ENCODE assay signal across 8 cellular contexts in the genomic region with DNA sequence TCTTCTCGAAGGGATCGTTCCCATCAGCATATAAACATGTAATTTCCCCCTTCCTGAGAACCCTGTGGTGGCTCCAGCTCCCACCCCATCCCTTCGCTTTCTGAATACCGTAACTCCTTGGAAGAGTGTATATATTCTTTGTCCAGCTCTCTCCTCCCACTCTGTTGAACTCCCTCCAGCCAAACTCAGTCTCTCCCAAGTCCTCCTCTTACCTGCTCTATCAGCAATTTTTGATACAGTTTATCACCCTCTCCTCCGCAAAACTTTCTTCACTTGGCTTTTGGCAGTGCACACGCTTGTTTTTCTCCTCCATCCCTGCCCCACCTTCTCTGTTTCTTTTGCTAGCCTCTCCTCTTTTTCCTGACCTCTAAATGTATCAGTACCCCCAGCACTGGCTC.
DNase-seq lines count a peak whose midpoint lies in the region; ATAC-seq and TF ChIP-seq lines count a peak whose summit lies in the region.

No MANE protein-coding gene starts in this region.

- no peak for ATAC-seq in HG02973 (IDR thresholded peaks at IDR 0.05; ENCODE audit: unreplicated experiment)
- no peak for ATAC-seq in GM21447 (IDR thresholded peaks at IDR 0.05; ENCODE audit: unreplicated experiment)

- H3K27ac ChIP-seq in VCaP: peak overlapping the region; percentile 75
- peak overlapping the region; percentile 89 for H3K27ac ChIP-seq in rectal smooth muscle tissue (ENCODE audit: low read depth, low read length)

- H3K4me3 ChIP-seq in GM12865 (ENCODE audit: low read depth, low read length): peak overlapping the region; percentile 81
- peak overlapping the region; percentile 71 to 92 for H3K4me3 ChIP-seq in foreskin fibroblast (ENCODE audit: low read depth in 1 of 2, low read length in 2 of 2)
- peak overlapping the region; percentile 82 for H3K4me3 ChIP-seq in rectal smooth muscle tissue (ENCODE audit: low read length)

- peak overlapping the region; percentile 25 for H3K9ac ChIP-seq in rectal smooth muscle tissue (ENCODE audit: low read length)

- TF ChIP-seq CTCF in GM12865 (IDR thresholded peaks at IDR 0.05; ENCODE audit: insufficient read depth, low read depth, low read length, missing control alignments): no peak
- TF ChIP-seq CTCF in VCaP (conservative IDR thresholded peaks at IDR 0.05): no peak
- TF ChIP-seq CTCF in foreskin fibroblast (IDR thresholded peaks at IDR 0.05; ENCODE audit: low read depth, low read length): no peak

- no peaks in the 10 kb centered on the region for H3K36me3 ChIP-seq in rectal smooth muscle tissue (ENCODE audit: control insufficient read depth, insufficient read depth, low read length)

- H3K27me3 ChIP-seq in rectal smooth muscle tissue (ENCODE audit: control insufficient read depth, insufficient read depth, low read length): no peaks in the 10 kb centered on the region

- peaks cover 4% of the 10 kb centered on the region for H3K4me1 ChIP-seq in rectal smooth muscle tissue (ENCODE audit: control insufficient read depth, insufficient read depth, low read length)

- no peak for DNase-seq in GM12865 (ENCODE audit: low read depth)
- no peak for DNase-seq in foreskin fibroblast
- no peak for DNase-seq in GM19240 (ENCODE audit: insufficient read length, low spot score)
- DNase-seq in SKM-1 treated with dmso at 0.1 percent for 144 hours (lab: John Stamatoyannopoulos, UW; ENCODE audit: unreplicated experiment): no peak
